In genomic region chr10:77686096-77686495, GRCh38 we compare ENCODE assay signal across 21 cellular contexts. TPM values are rescaled to one million over a fixed set of nuclear protein-coding genes. Genes with fewer than 3 reads are reported as not detected.
DNase-seq lines count a peak whose midpoint lies in the region; ATAC-seq and TF ChIP-seq lines count a peak whose summit lies in the region.
"Had no signal": no experiment of that assay in that cellular context is flagged by ENCODE, and none has a peak within 500 bp of the region (broad histone marks: within the 10 kb centered on the region; RNA-seq: fewer than 3 reads in every experiment).

No MANE protein-coding gene starts in this region.

- H3K36me3 ChIP-seq in HEK293 (ENCODE audit: control insufficient read depth in 2 of 2, insufficient read depth in 1 of 2, low read length in 2 of 2) (no peaks in the 10 kb centered on the region), esophagus muscularis mucosa (no peaks in the 10 kb centered on the region)
- H3K36me3 ChIP-seq: BE2C, MG63, SJSA1 had no signal

- peaks cover 0 to 11% (median 0%) of the 10 kb centered on the region in 4 donors for H3K27me3 ChIP-seq in esophagus muscularis mucosa
- H3K27me3 ChIP-seq: BE2C, SJSA1 had no signal

- no peak for TF ChIP-seq EP300 in esophagus muscularis mucosa (IDR thresholded peaks at IDR 0.05)

- H3K4me3 ChIP-seq in HEK293 (ENCODE audit: low read depth, low read length) (no peak overlapping the region), esophagus muscularis mucosa (no peak overlapping the region)
- H3K4me3 ChIP-seq: K562, MG63, SJSA1 had no signal

- CTCF ChIA-PET in HEK293 (lab: Yijun Ruan, JAX), result interaction anchor here (0.7 to 2.1 kb wide), 5 partner anchors 25 to 520 kb away, joined by 3 to 14 read pairs (median 3); no protein-coding TSS in a partner anchor

- no peak for TF ChIP-seq POLR2A in esophagus muscularis mucosa (IDR thresholded peaks at IDR 0.05; ENCODE audit: low read depth)

- no peak for TF ChIP-seq CTCF in HEK293 (tag by site-specific recombination; IDR thresholded peaks at IDR 0.05)
- TF ChIP-seq CTCF in esophagus muscularis mucosa (IDR thresholded peaks at IDR 0.05), result no peak

- WGBS in esophagus muscularis mucosa, result 78% methylated on average over 3 of the region's 3 CpGs

- POLR2A ChIA-PET in HEK293 (lab: Yijun Ruan, JAX), result no interaction called here

- intact Hi-C loops in esophagus muscularis mucosa (cut with DNase I), result no loop called here

- DNase-seq in ELF-1 (ENCODE audit: low read depth, low spot score) (peak; percentile 53), NCI-H82 (lab: John Stamatoyannopoulos, UW) (peak; percentile 75), esophagus muscularis mucosa (ENCODE audit: extremely low spot score) (peak; percentile 82), NCI-H2196 treated with DMSO at 0.1 percent for 48 hours (lab: John Stamatoyannopoulos, UW; ENCODE audit: unreplicated experiment) (no peak), NCI-H524 treated with DMSO at 0.1 percent for 48 hours (lab: John Stamatoyannopoulos, UW) (no peak)
- DNase-seq: BE2C, DMS53, GF-D8, MG63, NCI-H1048, NCI-H187, NCI-H226, NCI-H526, T-helper 1 cell had no signal

- H3K9me3 ChIP-seq in HEK293 (ENCODE audit: control insufficient read depth, insufficient read depth, low read depth, low read length) (no peaks in the 10 kb centered on the region), esophagus muscularis mucosa (no peaks in the 10 kb centered on the region)
- H3K9me3 ChIP-seq: BE2C, MG63, SJSA1 had no signal

- H3K27ac ChIP-seq in HEK293 (ENCODE audit: extremely low read depth, low read depth, low read length) (no peak overlapping the region), esophagus muscularis mucosa (replicated peaks in 1 of 4) (no peak overlapping the region)
- H3K27ac ChIP-seq: HL-60, SJSA1 had no signal

- no peaks in the 10 kb centered on the region for H3K4me1 ChIP-seq in HEK293 (ENCODE audit: control insufficient read depth, insufficient read depth, low read length)
- no peaks in the 10 kb centered on the region for H3K4me1 ChIP-seq in esophagus muscularis mucosa
- H3K4me1 ChIP-seq: BE2C, SJSA1 had no signal

- no peak for ATAC-seq in HG03565 (IDR thresholded peaks at IDR 0.05; ENCODE audit: unreplicated experiment)
- ATAC-seq: HepG2, K562, Right ventricle myocardium inferior had no signal

TF ChIP-seq in HEK293, 187 proteins besides CTCF, POLR2A, EP300 and RAD21:
- TF ChIP-seq ZNF777 (tag by site-specific recombination; IDR thresholded peaks at IDR 0.05; ENCODE audit: borderline replicate concordance) (no peak), ZNF692 (tag by site-specific recombination; IDR thresholded peaks at IDR 0.05) (peak; percentile 49; the same call in 1 of the 2 replicates), ZNF677 (tag by site-specific recombination; IDR thresholded peaks at IDR 0.05) (no peak), ZBTB1 (tag by site-specific recombination; IDR thresholded peaks at IDR 0.05) (no peak), KLF16 (tag by site-specific recombination; IDR thresholded peaks at IDR 0.05) (no peak)
TF ChIP-seq in HEK293: peak in this region for 1.

RNA-seq across cellular contexts. Expression of gene KCNMA1, which starts 48.5 kb away (rescaled TPM):
- total RNA-seq in esophagus muscularis mucosa, result 100 to 1,000 TPM; 146 to 300 (median 265) TPM

Comparison
In these comparisons a context has a peak if more than half of its experiments do, and no peak if none do; other contexts are left out.
1. DNase-seq: peak in ELF-1 (single experiment), NCI-H82 (single experiment) and esophagus muscularis mucosa (single experiment); none in NCI-H2196 treated with DMSO at 0.1 percent for 48 hours (single experiment) and NCI-H524 treated with DMSO at 0.1 percent for 48 hours (single experiment).